17 cellular contexts compared by ENCODE assay signal in genomic region chr7:17638727-17639126, GRCh38.
DNase-seq lines count a peak whose midpoint lies in the region; ATAC-seq and TF ChIP-seq lines count a peak whose summit lies in the region.
"Had no signal": no experiment of that assay in that cellular context is flagged by ENCODE, and none has a peak within 500 bp of the region (broad histone marks: within the 10 kb centered on the region; RNA-seq: fewer than 3 reads in every experiment).

No MANE protein-coding gene starts in this region.

- 72% methylated on average over 1 of the region's 1 CpG for WGBS in SK-N-SH (ENCODE audit: low lambda C conversion rate)

- H4K20me1 ChIP-seq in SK-N-SH (ENCODE audit: insufficient read depth) = no peaks in the 10 kb centered on the region

- intact Hi-C loops in upper lobe of right lung (cut with DNase I) = no loop called here

- no peak overlapping the region for H3K4me2 ChIP-seq in SK-N-SH

- ATAC-seq in SK-N-SH treated with all-trans-retinoic acid at 6 μM for 48 hours (peak; percentile 39), upper lobe of right lung (peak; percentile 58), GM18909 (IDR thresholded peaks at IDR 0.05; ENCODE audit: poor library complexity, unreplicated experiment) (no peak), GM19328 (IDR thresholded peaks at IDR 0.05; ENCODE audit: unreplicated experiment) (no peak)
- ATAC-seq: Right ventricle myocardium inferior had no signal

- H3K4me1 ChIP-seq in SK-N-SH (ENCODE audit: control insufficient read depth in 1 of 2, insufficient read depth in 2 of 2, low read depth in 1 of 2, low read length in 1 of 2) (no peaks in the 10 kb centered on the region), upper lobe of right lung (no peaks in the 10 kb centered on the region)

- TF ChIP-seq CTCF in SK-N-SH (IDR thresholded peaks at IDR 0.05) (no peak), RWPE1 (conservative IDR thresholded peaks at IDR 0.05; ENCODE audit: low read depth) (no peak), upper lobe of right lung (IDR thresholded peaks at IDR 0.05) (no peak)

- H3K4me3 ChIP-seq in SK-N-SH (ENCODE audit: low read depth in 2 of 2, low read length in 1 of 2) (no peak overlapping the region), upper lobe of right lung (no peak overlapping the region)
- H3K4me3 ChIP-seq: lung, suprapubic skin had no signal

- POLR2A ChIA-PET in SK-N-SH (lab: Yijun Ruan, JAX) (no interaction called here), RWPE1 (lab: Yijun Ruan, JAX; ENCODE audit: low non-redundant PET) (interaction anchor here (0.6 kb wide), 1 partner anchor 34 kb away, joined by 3 read pairs; no protein-coding TSS in a partner anchor)

- CTCF ChIA-PET in SK-N-SH (lab: Yijun Ruan, JAX) (interaction anchor here (1.2 to 1.8 kb wide), 4 partner anchors 8 to 15 kb away, joined by 3 to 5 read pairs (median 4); no protein-coding TSS in a partner anchor), RWPE1 (lab: Yijun Ruan, JAX) (interaction anchor here (0.7 kb wide), 1 partner anchor 189 kb away, joined by 3 read pairs; no protein-coding TSS in a partner anchor)

- H3K27ac ChIP-seq in SK-N-SH (ENCODE audit: low read depth in 2 of 2, low read length in 1 of 2) = no peak overlapping the region
- no peak overlapping the region for H3K27ac ChIP-seq in RWPE1
- no peak overlapping the region for H3K27ac ChIP-seq in upper lobe of right lung
- H3K27ac ChIP-seq: neutrophil, suprapubic skin had no signal

- DNase-seq in SK-N-SH = no peak
- peak; percentile 59 for DNase-seq in RWPE1 (ENCODE audit: low spot score)
- peak; percentile 46 for DNase-seq in glomerular visceral epithelial cell (ENCODE audit: extremely low spot score)
- no peak for DNase-seq in upper lobe of right lung
- no peak for DNase-seq in activated CD4-positive, alpha-beta T cell treated with anti-CD3 and anti-CD28 coated beads, Interleukin-2, amount 50 U/mL, for 4 hours
- DNase-seq: ACHN; activated naive CD4-positive, alpha-beta T cell treated with anti-CD3 and anti-CD28 coated beads for 36 hours; HCEC 1CT; NCI-H1092; stimulated activated CD4-positive, alpha-beta T cell treated with anti-CD3 and anti-CD28 coated beads, Interleukin-12 subunit alpha, Interleukin-12 subunit beta, amount 100 ng/mL, for 4 hours had no signal

- no peak overlapping the region for H3K9ac ChIP-seq in SK-N-SH

- no peak for TF ChIP-seq EP300 in SK-N-SH (IDR thresholded peaks at IDR 0.05; ENCODE audit: borderline replicate concordance in 1 of 2, low read depth in 1 of 2, low read length in 1 of 2)

- no peaks in the 10 kb centered on the region for H3K9me2 ChIP-seq in SK-N-SH

- no peaks in the 10 kb centered on the region for H3F3A ChIP-seq in SK-N-SH (replicated peaks; ENCODE audit: insufficient read depth)

- H3K27me3 ChIP-seq in SK-N-SH (ENCODE audit: insufficient read depth) (no peaks in the 10 kb centered on the region), upper lobe of right lung (no peaks in the 10 kb centered on the region)
- H3K27me3 ChIP-seq: neutrophil, suprapubic skin had no signal

- no peaks in the 10 kb centered on the region for H3K79me2 ChIP-seq in SK-N-SH (ENCODE audit: insufficient read depth)

- H3K36me3 ChIP-seq in SK-N-SH (replicated peaks in 1 of 2; ENCODE audit: control insufficient read depth in 1 of 2, insufficient read depth in 2 of 2, low read length in 1 of 2) (no peaks in the 10 kb centered on the region), upper lobe of right lung (no peaks in the 10 kb centered on the region)
- H3K36me3 ChIP-seq: neutrophil, suprapubic skin had no signal

- no peak for TF ChIP-seq RAD21 in SK-N-SH (IDR thresholded peaks at IDR 0.05; ENCODE audit: low read length)

- H3K9me3 ChIP-seq in SK-N-SH (no peaks in the 10 kb centered on the region), upper lobe of right lung (no peaks in the 10 kb centered on the region)
- H3K9me3 ChIP-seq: neutrophil, suprapubic skin had no signal

- no peak overlapping the region for H2AFZ ChIP-seq in SK-N-SH (ENCODE audit: low read depth)

TF ChIP-seq in SK-N-SH treated with all-trans-retinoic acid at 6 μM for 48 hours, 23 proteins besides CTCF, POLR2A, EP300 and RAD21 (continues in another document):
- no peak for TF ChIP-seq ZC3H10 (CRISPR knock-in tag; IDR thresholded peaks at IDR 0.05)
- no peak for TF ChIP-seq PATZ1 (CRISPR knock-in tag; IDR thresholded peaks at IDR 0.05; ENCODE audit: borderline replicate concordance)
- no peak for TF ChIP-seq ZNF8 (CRISPR knock-in tag; IDR thresholded peaks at IDR 0.05)
- no peak for TF ChIP-seq CSDC2 (CRISPR knock-in tag; IDR thresholded peaks at IDR 0.05)
- TF ChIP-seq RARB (CRISPR knock-in tag; IDR thresholded peaks at IDR 0.05) = no peak
- no peak for TF ChIP-seq SNAI2 (CRISPR knock-in tag; IDR thresholded peaks at IDR 0.05)
- TF ChIP-seq ZNF565 (CRISPR knock-in tag; conservative IDR thresholded peaks at IDR 0.05; ENCODE audit: low read depth) = no peak
- TF ChIP-seq CREB5 (CRISPR knock-in tag; IDR thresholded peaks at IDR 0.05; ENCODE audit: low read depth) = no peak

TF ChIP-seq in SK-N-SH, 30 proteins besides CTCF, POLR2A, EP300 and RAD21 (continues in another document):
- TF ChIP-seq IRF3 (IDR thresholded peaks at IDR 0.05; ENCODE audit: low read depth, low read length) = no peak
- TF ChIP-seq NRF1 (IDR thresholded peaks at IDR 0.05; ENCODE audit: low read depth, low read length) = no peak
- no peak for TF ChIP-seq MEF2A (IDR thresholded peaks at IDR 0.05; ENCODE audit: borderline replicate concordance, low read depth)
- TF ChIP-seq RCOR1 (IDR thresholded peaks at IDR 0.05; ENCODE audit: low read length) = no peak
- TF ChIP-seq ZBTB33 (IDR thresholded peaks at IDR 0.05; ENCODE audit: borderline replicate concordance, low read depth) = no peak
- TF ChIP-seq TEAD4 (IDR thresholded peaks at IDR 0.05; ENCODE audit: borderline replicate concordance, insufficient read depth) = no peak
- TF ChIP-seq SMC3 (IDR thresholded peaks at IDR 0.05; ENCODE audit: low read depth, low read length) = no peak
- TF ChIP-seq FOXJ3 (CRISPR knock-in tag; IDR thresholded peaks at IDR 0.05) = no peak
- TF ChIP-seq MAX (IDR thresholded peaks at IDR 0.05; ENCODE audit: low read depth) = no peak
- no peak for TF ChIP-seq CHD2 (IDR thresholded peaks at IDR 0.05; ENCODE audit: low read length, partially characterized antibody)
- no peak for TF ChIP-seq EZH2phosphoT487 (IDR thresholded peaks at IDR 0.05; ENCODE audit: borderline replicate concordance, low read depth)
- no peak for TF ChIP-seq FOSL2 (IDR thresholded peaks at IDR 0.05; ENCODE audit: borderline replicate concordance, low read depth)
- no peak for TF ChIP-seq REST (IDR thresholded peaks at IDR 0.05; ENCODE audit: low read depth, low read length)
- no peak for TF ChIP-seq MXI1 (IDR thresholded peaks at IDR 0.05; ENCODE audit: low read depth, low read length)
- no peak for TF ChIP-seq TAF1 (IDR thresholded peaks at IDR 0.05; ENCODE audit: borderline replicate concordance, low read depth, low read length)

Comparison
In these comparisons a context has a peak if more than half of its experiments do, and no peak if none do; other contexts are left out.
1. ATAC-seq: peak in SK-N-SH treated with all-trans-retinoic acid at 6 μM for 48 hours (single experiment) and upper lobe of right lung (single experiment); none in GM18909 (single experiment) and GM19328 (single experiment).
2. DNase-seq: peak in RWPE1 (single experiment) and glomerular visceral epithelial cell (single experiment); none in SK-N-SH (single experiment), upper lobe of right lung (single experiment) and activated CD4-positive, alpha-beta T cell treated with anti-CD3 and anti-CD28 coated beads, Interleukin-2, amount 50 U/mL, for 4 hours (0 of 2).